8 cellular contexts compared by ENCODE assay signal in the genomic region with DNA sequence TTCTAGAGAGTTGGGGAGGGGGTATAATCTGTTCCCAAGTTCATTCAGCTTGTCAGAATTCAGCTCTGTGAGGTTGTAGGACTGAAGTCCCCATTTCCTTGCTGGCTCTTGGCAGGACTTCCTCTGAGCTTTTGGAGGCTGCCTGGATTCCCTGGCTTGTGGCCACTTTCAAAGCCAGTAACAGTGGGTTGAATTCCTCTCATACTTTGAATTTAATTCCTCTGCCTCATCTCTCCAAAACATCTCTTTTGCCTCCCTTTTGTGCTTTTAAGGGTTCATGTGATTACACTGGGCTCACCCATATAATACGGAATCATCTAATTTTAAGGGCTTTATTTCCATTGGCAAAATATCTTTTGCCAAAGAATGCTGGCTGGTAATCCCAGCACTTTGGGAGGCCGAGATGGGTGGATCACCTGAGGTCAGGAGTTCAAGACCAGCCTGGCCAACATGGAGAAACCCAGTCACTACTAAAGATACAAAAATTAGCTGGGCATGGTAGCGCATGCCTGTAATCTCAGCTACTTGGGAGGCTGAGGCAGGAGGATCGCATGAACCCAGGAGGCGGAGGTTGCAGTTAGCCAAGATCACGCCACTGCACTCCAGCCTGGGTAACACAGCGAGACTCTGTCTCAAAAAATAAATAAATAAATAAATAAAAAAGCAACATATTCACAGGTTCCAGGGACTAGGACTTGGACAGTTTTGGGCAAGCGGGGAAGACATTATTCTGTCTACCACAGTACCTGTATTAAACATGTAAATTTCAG. TPM values are rescaled to one million over a fixed set of nuclear protein-coding genes. Genes with fewer than 3 reads are reported as not detected.
DNase-seq lines count a peak whose midpoint lies in the region; ATAC-seq, FAIRE-seq and TF ChIP-seq lines count a peak whose summit lies in the region.
"Not testable (repeated sequence)": the region's sequence is repeated elsewhere in the genome, so short reads cannot be mapped to it uniquely, and the experiment has no call there.

No MANE protein-coding gene starts in this region.

- not testable (repeated sequence) for H3K36me3 ChIP-seq in HCT116 (ENCODE audit: control insufficient read depth in 1 of 2, insufficient read depth in 2 of 2, low read length in 2 of 2); PC-9 (ENCODE audit: low read depth); body of pancreas (replicated peaks in 1 of 2; ENCODE audit: insufficient read depth in 1 of 2, low read depth in 2 of 2); cardiac muscle cell; trophoblast cell (ENCODE audit: control insufficient read depth in 1 of 2, insufficient read depth in 2 of 2, low read length in 2 of 2)

- H2AFZ ChIP-seq in HCT116 (ENCODE audit: low read depth, low read length, poor library complexity, severe bottlenecking); PC-9; trophoblast cell (ENCODE audit: insufficient read depth, low read length, poor library complexity): not testable (repeated sequence)

- H2AK5ac ChIP-seq in trophoblast cell (ENCODE audit: low read length): not testable (repeated sequence)

- H2BK120ac ChIP-seq in trophoblast cell (ENCODE audit: insufficient read depth, low read length, poor library complexity): not testable (repeated sequence)

- not testable (repeated sequence) for H3K4ac ChIP-seq in trophoblast cell (ENCODE audit: low read depth, low read length)

- peaks cover 34% of the 10 kb centered on the region for H3F3A ChIP-seq in PC-9 (ENCODE audit: insufficient read depth, low read depth)

- CTCF ChIA-PET in CD4-positive, alpha-beta T cell (lab: Charles Lee): interaction anchor here (1.2 kb wide), 1 partner anchor 147 kb away, joined by 3 read pairs; no protein-coding TSS in a partner anchor
- CTCF ChIA-PET in HCT116 (lab: Charles Lee); PC-9 (lab: Charles Lee); activated CD8-positive, alpha-beta T cell treated with anti-CD3 and anti-CD28 coated beads for 36 hours (lab: Charles Lee): not testable (repeated sequence)

- not testable (repeated sequence) for H3K18ac ChIP-seq in trophoblast cell (ENCODE audit: low read length)

- H3K4me1 ChIP-seq in HCT116 (ENCODE audit: control insufficient read depth in 1 of 2, insufficient read depth in 2 of 2, low read length in 2 of 2) (peaks cover 39 to 47% of the 10 kb centered on the region in 2 experiments), PC-9 (replicated peaks; ENCODE audit: insufficient read depth) (peaks cover 49% of the 10 kb centered on the region), body of pancreas (peaks cover 45% of the 10 kb centered on the region), cardiac muscle cell (ENCODE audit: low read depth) (peaks cover 16% of the 10 kb centered on the region), trophoblast cell (ENCODE audit: control insufficient read depth in 1 of 2, insufficient read depth in 2 of 2, low read length in 2 of 2) (peaks cover 0 to 10% of the 10 kb centered on the region in 2 experiments)

- H3K36me3 Mint-ChIP-seq in CD4-positive, alpha-beta T cell (ENCODE audit: low read depth): peaks cover 21% of the 10 kb centered on the region
- peaks cover 19% of the 10 kb centered on the region for H3K36me3 Mint-ChIP-seq in activated CD8-positive, alpha-beta T cell treated with anti-CD3 and anti-CD28 coated beads for 36 hours (ENCODE audit: low read depth)

- H3K9me3 Mint-ChIP-seq in CD4-positive, alpha-beta T cell; activated CD8-positive, alpha-beta T cell treated with anti-CD3 and anti-CD28 coated beads for 36 hours: not testable (repeated sequence)

- ATAC-seq in CD4-positive, alpha-beta T cell (ENCODE audit: poor library complexity); HCT116; activated CD8-positive, alpha-beta T cell treated with anti-CD3 and anti-CD28 coated beads for 36 hours; body of pancreas: not testable (repeated sequence)

- peak overlapping the region; percentile 28 for H2BK5ac ChIP-seq in trophoblast cell (ENCODE audit: low read depth, low read length, poor library complexity)

- not testable (repeated sequence) for H3K27ac Mint-ChIP-seq in CD4-positive, alpha-beta T cell
- peak overlapping the region; percentile 88 for H3K27ac Mint-ChIP-seq in activated CD8-positive, alpha-beta T cell treated with anti-CD3 and anti-CD28 coated beads for 36 hours

- H3K23ac ChIP-seq in trophoblast cell (ENCODE audit: low read length): not testable (repeated sequence)

- H3K9me2 ChIP-seq in HCT116 (ENCODE audit: insufficient read depth); PC-9 (ENCODE audit: insufficient read depth): not testable (repeated sequence)

- intact Hi-C loops in CD4-positive, alpha-beta T cell (cut with DNase I, micrococcal nuclease): loop anchor here (2.0 to 10.0 kb wide), 4 partner anchors 71 to 479 kb away; no protein-coding TSS in a partner anchor
- intact Hi-C loops in HCT116 (cut with micrococcal nuclease); activated CD8-positive, alpha-beta T cell treated with anti-CD3 and anti-CD28 coated beads for 36 hours (cut with micrococcal nuclease); body of pancreas (cut with DNase I): not testable (repeated sequence)
- intact Hi-C loops in PC-9 (cut with micrococcal nuclease; ENCODE audit: unreplicated experiment): loop anchor here (2.0 to 5.0 kb wide), 3 partner anchors 21 to 296 kb away; partner anchors contain the start of gene KIF3B

- not testable (repeated sequence) for H3K9me3 ChIP-seq in CD4-positive, alpha-beta T cell (ENCODE audit: control insufficient read depth, low read length); HCT116 (ENCODE audit: control insufficient read depth in 1 of 2, insufficient read depth in 1 of 2, low read depth in 1 of 2, low read length in 2 of 2); PC-9 (ENCODE audit: insufficient read depth, low read depth); body of pancreas; cardiac muscle cell (ENCODE audit: low read depth); trophoblast cell (ENCODE audit: insufficient read depth, low read depth, low read length)

- H4K20me1 ChIP-seq in HCT116 (ENCODE audit: insufficient read depth): not testable (repeated sequence)
- H4K20me1 ChIP-seq in PC-9 (ENCODE audit: insufficient read depth): peaks cover 22% of the 10 kb centered on the region

- H3K27me3 Mint-ChIP-seq in CD4-positive, alpha-beta T cell; activated CD8-positive, alpha-beta T cell treated with anti-CD3 and anti-CD28 coated beads for 36 hours: not testable (repeated sequence)

- not testable (repeated sequence) for H3K14ac ChIP-seq in trophoblast cell (ENCODE audit: low read length)

- H3K79me2 ChIP-seq in HCT116 (ENCODE audit: insufficient read depth, low read length) (peaks cover 24% of the 10 kb centered on the region), PC-9 (ENCODE audit: low read depth) (peaks cover 24% of the 10 kb centered on the region), trophoblast cell (ENCODE audit: control insufficient read depth, insufficient read depth, low read length, poor library complexity) (peaks cover 17% of the 10 kb centered on the region)

- H3K27ac ChIP-seq in CD4-positive, alpha-beta T cell (ENCODE audit: low read depth, low read length); trophoblast cell (ENCODE audit: low read depth, low read length): not testable (repeated sequence)
- peak overlapping the region; percentile 92; the same call in 1 of the 2 replicates for H3K27ac ChIP-seq in HCT116 (ENCODE audit: low read depth, low read length)
- H3K27ac ChIP-seq in PC-9: 0 out of 2 replicates have a peak overlapping the region, but pooled peaks have one; percentile 7
- H3K27ac ChIP-seq in body of pancreas: peak overlapping the region in 3 of 4 donors; percentile 96 to 97 (median 97)
- H3K27ac ChIP-seq in cardiac muscle cell: peak overlapping the region; percentile 61

- TF ChIP-seq RAD21 in HCT116 (IDR thresholded peaks at IDR 0.05; ENCODE audit: low read depth): not testable (repeated sequence)

- peak overlapping the region in 1 of 2 experiments; percentile 3; a peak in 2 of 4 replicates for H3K4me3 ChIP-seq in HCT116 (replicated peaks in 1 of 2; ENCODE audit: low read depth in 1 of 2, low read length in 2 of 2)
- not testable (repeated sequence) for H3K4me3 ChIP-seq in PC-9; body of pancreas; cardiac muscle cell; trophoblast cell (ENCODE audit: low read depth, low read length)

- H4K12ac ChIP-seq in trophoblast cell (ENCODE audit: low read depth, low read length): not testable (repeated sequence)

- H3K9ac ChIP-seq in HCT116 (ENCODE audit: low read length): peak overlapping the region; percentile 32; the same call in 1 of the 2 replicates
- H3K9ac ChIP-seq in trophoblast cell (ENCODE audit: low read length): not testable (repeated sequence)

- 80 to 97% methylated on average over 8 of the region's 8 CpGs for WGBS in body of pancreas, 2 donors
- no CpG with 5 or more reads among the region's 8 CpGs for WGBS in trophoblast cell (ENCODE audit: extremely low coverage, insufficient coverage, insufficient read length)

- not testable (repeated sequence) for H4K8ac ChIP-seq in trophoblast cell (ENCODE audit: low read depth, low read length)

- H3K4me2 ChIP-seq in HCT116 (ENCODE audit: low read length): peak overlapping the region; percentile 90
- H3K4me2 ChIP-seq in PC-9: peak overlapping the region; percentile 81
- not testable (repeated sequence) for H3K4me2 ChIP-seq in trophoblast cell (ENCODE audit: low read length)

- not testable (repeated sequence) for DNase-seq in CD4-positive, alpha-beta T cell; HCT116 (ENCODE audit: low read depth, low spot score); activated CD8-positive, alpha-beta T cell treated with anti-CD3 and anti-CD28 coated beads for 36 hours
- DNase-seq in PC-9: peak; percentile 17 to 62
- DNase-seq in body of pancreas: peak in 1 of 4 donors; percentile 36
- peak in 1 of 2 donors; percentile 85 for DNase-seq in cardiac muscle cell (ENCODE audit: low read depth in 1 of 2, low spot score in 1 of 2)
- DNase-seq in trophoblast cell: peak in 1 of 2 donors; percentile 65
- DNase-seq in urothelium cell line (ENCODE audit: low spot score): peak; percentile 61

- H3K79me1 ChIP-seq in trophoblast cell (ENCODE audit: low read length): peaks cover 16% of the 10 kb centered on the region

- H2BK12ac ChIP-seq in trophoblast cell (ENCODE audit: low read length): peak overlapping the region; percentile 35

- H3K27me3 ChIP-seq in CD4-positive, alpha-beta T cell (ENCODE audit: control insufficient read depth, insufficient read depth, low read length); HCT116 (ENCODE audit: insufficient read depth, low read length); PC-9 (ENCODE audit: insufficient read depth, low read depth); body of pancreas; cardiac muscle cell; trophoblast cell (ENCODE audit: insufficient read depth, low read length): not testable (repeated sequence)

- H4K91ac ChIP-seq in trophoblast cell (ENCODE audit: low read depth, low read length): not testable (repeated sequence)

- peaks cover 33% of the 10 kb centered on the region for H3K4me1 Mint-ChIP-seq in CD4-positive, alpha-beta T cell (ENCODE audit: low read depth)
- H3K4me1 Mint-ChIP-seq in activated CD8-positive, alpha-beta T cell treated with anti-CD3 and anti-CD28 coated beads for 36 hours (ENCODE audit: low read depth): peaks cover 45% of the 10 kb centered on the region

- H3K4me3 Mint-ChIP-seq in CD4-positive, alpha-beta T cell: peak overlapping the region; percentile 96
- H3K4me3 Mint-ChIP-seq in activated CD8-positive, alpha-beta T cell treated with anti-CD3 and anti-CD28 coated beads for 36 hours: peak overlapping the region; percentile 96

- RAD21 ChIA-PET in HCT116 (lab: Charles Lee; ENCODE audit: low non-redundant PET in 1 of 2, low total read pairs in 2 of 2, uncharacterized antibody in 2 of 2, unreplicated experiment in 2 of 2): not testable (repeated sequence)

- FAIRE-seq in urothelium cell line (lab: Jason Lieb, UNC): not testable (repeated sequence)

- TF ChIP-seq POLR2A in HCT116 (IDR thresholded peaks at IDR 0.05; ENCODE audit: borderline replicate concordance, extremely low read depth, insufficient read depth, insufficient read length); body of pancreas (IDR thresholded peaks at IDR 0.05): not testable (repeated sequence)

- TF ChIP-seq CTCF in CD4-positive, alpha-beta T cell (IDR thresholded peaks at IDR 0.05); HCT116 (IDR thresholded peaks at IDR 0.05 in 2 of 3, conservative IDR thresholded peaks at IDR 0.05 in 1 of 3; ENCODE audit: borderline replicate concordance in 1 of 3, insufficient read depth in 1 of 3, low read depth in 2 of 3, low read length in 2 of 3); PC-9 (conservative IDR thresholded peaks at IDR 0.05); activated CD8-positive, alpha-beta T cell treated with anti-CD3 and anti-CD28 coated beads for 36 hours (IDR thresholded peaks at IDR 0.05); body of pancreas (IDR thresholded peaks at IDR 0.05); cardiac muscle cell (IDR thresholded peaks at IDR 0.05; ENCODE audit: low read depth, low read length): not testable (repeated sequence)

- POLR2A ChIA-PET in CD4-positive, alpha-beta T cell (lab: Charles Lee): interaction anchor here (0.7 to 1.3 kb wide), 2 partner anchors 51 to 70 kb away, joined by 3 to 4 read pairs; no protein-coding TSS in a partner anchor
- POLR2A ChIA-PET in HCT116 (lab: Charles Lee): not testable (repeated sequence)
- POLR2A ChIA-PET in PC-9 (lab: Charles Lee; ENCODE audit: unreplicated experiment): interaction anchor here (0.7 kb wide), 1 partner anchor 128 kb away, joined by 5 read pairs; no protein-coding TSS in a partner anchor
- POLR2A ChIA-PET in activated CD8-positive, alpha-beta T cell treated with anti-CD3 and anti-CD28 coated beads for 36 hours (lab: Charles Lee): interaction anchor here (0.6 to 6.5 kb wide), 9 partner anchors 10 to 155 kb away, joined by 3 to 47 read pairs (median 4); no protein-coding TSS in a partner anchor

- BruUV-seq in HCT116 (replicated peaks; lab: Mats Ljungman, UMichigan); PC-9 (replicated peaks; lab: Mats Ljungman, UMichigan): not testable (repeated sequence)

RNA-seq across cellular contexts. Expression of gene ASXL1, which starts 2.0 kb away (rescaled TPM):
- total RNA-seq in CD4-positive, alpha-beta T cell: 100 to 1,000 TPM; 213 to 222 TPM
- total RNA-seq in HCT116 (2021; ENCODE audit: unreplicated experiment) (52.2 TPM), PC-9 (2021) (102 and 123 TPM in 2 replicates), body of pancreas (100 to 1,000 TPM in 1 of 2 donors, 10 to 100 TPM in 1; 57.9 to 102 TPM), cardiac muscle cell (32.6 and 82.4 TPM in 2 replicates)
- 37.4 and 38.6 TPM in 2 replicates for polyA plus RNA-seq in HCT116 (2012)
- 100 to 1,000 TPM; 129 to 137 TPM for total RNA-seq in activated CD8-positive, alpha-beta T cell treated with anti-CD3 and anti-CD28 coated beads for 36 hours
- 50.3 and 97.9 TPM in 2 replicates for polyA plus RNA-seq in cardiac muscle cell
- 40.6 and 41.3 TPM in 2 replicates for polyA plus RNA-seq in trophoblast cell (2013)
